ENCODE assay signal across 14 cellular contexts in genomic region chr9:95070549-95071021, GRCh38.
DNase-seq lines count a peak whose midpoint lies in the region; ATAC-seq, FAIRE-seq and TF ChIP-seq lines count a peak whose summit lies in the region.
"Had no signal": no experiment of that assay in that cellular context is flagged by ENCODE, and none has a peak within 500 bp of the region (broad histone marks: within the 10 kb centered on the region; RNA-seq: fewer than 3 reads in every experiment).

No MANE protein-coding gene starts in this region.

- peak overlapping the region; percentile 54 to 95 (median 86) for H3K27ac ChIP-seq in esophagus muscularis mucosa (replicated peaks in 1 of 4)
- peak overlapping the region; percentile 32 to 55 for H3K27ac ChIP-seq in lung (ENCODE audit: low read depth in 1 of 2, low read length in 1 of 2)
- H3K27ac ChIP-seq in thoracic aorta: peak overlapping the region; percentile 82 to 89

- 53% methylated on average over 8 of the region's 8 CpGs for WGBS in esophagus muscularis mucosa
- 68 to 79% methylated on average over 8 of the region's 8 CpGs for WGBS in lung, 2 donors

- no peaks in the 10 kb centered on the region for H3K9me3 ChIP-seq in esophagus muscularis mucosa
- H3K9me3 ChIP-seq in lung (ENCODE audit: control insufficient read depth in 2 of 2, insufficient read depth in 1 of 2, low read length in 1 of 2): no peaks in the 10 kb centered on the region
- H3K9me3 ChIP-seq in thoracic aorta: no peaks in the 10 kb centered on the region

- H3K9me3 Mint-ChIP-seq in activated naive CD4-positive, alpha-beta T cell treated with anti-CD3 and anti-CD28 coated beads for 36 hours: no peaks in the 10 kb centered on the region

- H3K36me3 Mint-ChIP-seq in activated naive CD4-positive, alpha-beta T cell treated with anti-CD3 and anti-CD28 coated beads for 36 hours (ENCODE audit: low read depth): no peaks in the 10 kb centered on the region

- H3K27me3 Mint-ChIP-seq in activated naive CD4-positive, alpha-beta T cell treated with anti-CD3 and anti-CD28 coated beads for 36 hours (ENCODE audit: low read depth): no peaks in the 10 kb centered on the region
- H3K27me3 Mint-ChIP-seq: activated naive CD8-positive, alpha-beta T cell had no signal

- H3K27me3 ChIP-seq in esophagus muscularis mucosa (no peaks in the 10 kb centered on the region), lung (ENCODE audit: control insufficient read depth, insufficient read depth) (no peaks in the 10 kb centered on the region), thoracic aorta (replicated peaks; ENCODE audit: insufficient read depth) (no peaks in the 10 kb centered on the region)

- TF ChIP-seq CTCF in esophagus muscularis mucosa (IDR thresholded peaks at IDR 0.05) (no peak), lung (IDR thresholded peaks at IDR 0.05; ENCODE audit: control extremely low read depth, extremely low read depth) (no peak), thoracic aorta (IDR thresholded peaks at IDR 0.05) (no peak)

- peak; percentile 58 for FAIRE-seq in RCC 7860 (lab: Jason Lieb, UNC)

- H3K27ac Mint-ChIP-seq in activated naive CD4-positive, alpha-beta T cell treated with anti-CD3 and anti-CD28 coated beads for 36 hours: no peak overlapping the region
- H3K27ac Mint-ChIP-seq: activated naive CD8-positive, alpha-beta T cell had no signal

- no peak for TF ChIP-seq POLR2A in esophagus muscularis mucosa (IDR thresholded peaks at IDR 0.05; ENCODE audit: low read depth)

- CTCF ChIA-PET in activated naive CD4-positive, alpha-beta T cell treated with anti-CD3 and anti-CD28 coated beads for 36 hours (lab: Charles Lee): no interaction called here

- no peak overlapping the region for H3K4me3 Mint-ChIP-seq in activated naive CD4-positive, alpha-beta T cell treated with anti-CD3 and anti-CD28 coated beads for 36 hours
- H3K4me3 Mint-ChIP-seq: activated naive CD8-positive, alpha-beta T cell had no signal

- TF ChIP-seq EP300 in esophagus muscularis mucosa (IDR thresholded peaks at IDR 0.05): no peak

- H3K36me3 ChIP-seq in esophagus muscularis mucosa: peaks cover 0 to 48% (median 24%) of the 10 kb centered on the region in 4 donors
- peaks cover 0 to 8% of the 10 kb centered on the region in 2 donors for H3K36me3 ChIP-seq in lung (ENCODE audit: control insufficient read depth in 2 of 2, insufficient read depth in 2 of 2, low read length in 2 of 2)
- H3K36me3 ChIP-seq in thoracic aorta: peaks cover 9% of the 10 kb centered on the region

- H3K4me3 ChIP-seq in esophagus muscularis mucosa (no peak overlapping the region), lung (no peak overlapping the region), thoracic aorta (peak overlapping the region; percentile 11)

- H3K4me1 ChIP-seq in esophagus muscularis mucosa: peaks cover 87 to 100% (median 99%) of the 10 kb centered on the region in 4 donors
- H3K4me1 ChIP-seq in lung (ENCODE audit: control insufficient read depth in 2 of 2, insufficient read depth in 2 of 2, low read length in 2 of 2): peaks cover 18 to 21% of the 10 kb centered on the region in 2 donors
- H3K4me1 ChIP-seq in thoracic aorta (ENCODE audit: control insufficient read depth in 1 of 2, low read depth in 2 of 2): peaks cover 63 to 100% of the 10 kb centered on the region in 2 donors

- ATAC-seq in lung (ENCODE audit: insufficient read depth, low FRiP score) (peak; percentile 53), thoracic aorta (ENCODE audit: insufficient number of reproducible peaks, low FRiP score, low read depth) (no peak)
- ATAC-seq: activated CD4-positive, CD25-positive, alpha-beta regulatory T cell treated with anti-CD3 and anti-CD28 coated beads, Interleukin-2, amount 50 U/mL, for 24 hours had no signal

- intact Hi-C loops in esophagus muscularis mucosa (cut with DNase I): no loop called here
- intact Hi-C loops in activated naive CD4-positive, alpha-beta T cell treated with anti-CD3 and anti-CD28 coated beads for 36 hours (cut with micrococcal nuclease): no loop called here

- H3K4me1 Mint-ChIP-seq in activated naive CD4-positive, alpha-beta T cell treated with anti-CD3 and anti-CD28 coated beads for 36 hours (ENCODE audit: low read depth): no peaks in the 10 kb centered on the region

- DNase-seq in RCC 7860 (ENCODE audit: low spot score) (peak; percentile 21), esophagus muscularis mucosa (ENCODE audit: extremely low spot score) (no peak), lung (ENCODE audit: low spot score) (no peak), thoracic aorta (ENCODE audit: low spot score) (no peak), NCI-H2107 (lab: John Stamatoyannopoulos, UW) (no peak), NCI-H345 (lab: John Stamatoyannopoulos, UW) (no peak)
- no peak for DNase-seq in activated CD4-positive, alpha-beta T cell treated with anti-CD3 and anti-CD28 coated beads for 48 hours
- no peak for DNase-seq in activated naive CD4-positive, alpha-beta T cell treated with anti-CD3 and anti-CD28 coated beads for 36 hours
- DNase-seq: cortex of kidney; GF-D8; MV-4-11; stimulated activated naive CD4-positive, alpha-beta T cell had no signal
